ENCODE assay signal across 8 cellular contexts in the genomic region with DNA sequence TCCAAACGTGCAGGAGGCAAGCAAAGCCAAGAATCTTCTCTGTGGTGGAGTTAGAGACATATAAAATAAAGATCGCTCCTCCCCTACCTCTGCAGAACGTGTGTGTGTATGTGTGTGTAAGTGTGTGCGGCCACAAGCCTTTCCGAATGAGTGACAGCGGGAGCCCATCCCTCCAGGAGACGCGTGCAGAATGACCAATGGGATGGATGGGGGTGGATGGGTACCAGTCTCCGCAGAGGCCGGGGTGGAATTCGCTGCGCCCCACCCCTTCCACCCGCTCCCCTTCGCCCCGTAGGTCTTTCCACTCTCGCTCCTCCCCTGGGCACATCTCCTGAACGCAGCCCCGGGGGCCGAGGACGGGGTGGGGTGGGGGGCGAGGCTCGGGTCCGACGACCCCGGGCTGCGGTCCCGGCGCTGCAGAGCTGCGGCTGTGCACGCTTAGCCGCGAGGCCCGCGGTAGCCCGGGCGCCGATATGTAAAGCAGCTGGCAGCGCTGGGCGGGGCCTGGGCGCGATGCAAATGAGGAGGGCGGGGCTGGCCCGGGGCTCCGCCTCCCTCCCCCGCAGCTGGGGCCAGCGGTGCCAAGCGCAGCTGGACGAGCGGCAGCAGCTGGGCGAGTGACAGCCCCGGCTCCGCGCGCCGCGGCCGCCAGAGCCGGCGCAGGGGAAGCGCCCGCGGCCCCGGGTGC. TPM values are rescaled to one million over a fixed set of nuclear protein-coding genes. Genes with fewer than 3 reads are reported as not detected.
DNase-seq lines count a peak whose midpoint lies in the region; ATAC-seq and TF ChIP-seq lines count a peak whose summit lies in the region.

Gene PRKCB, plus strand, starts transcription at position 594 of the 688 bp plus-strand sequence.

- H3K27ac Mint-ChIP-seq in activated naive CD4-positive, alpha-beta T cell treated with anti-CD3 and anti-CD28 coated beads, Interleukin-2, amount 10 ng/mL, durations not matched to agents 7 days and 5 days = peak within 1 kb of the TSS; percentile 82
- no peak within 1 kb of the TSS for H3K27ac Mint-ChIP-seq in type B pancreatic cell

- POLR2A ChIA-PET in SK-N-SH (lab: Yijun Ruan, JAX) = no interaction called here

- H3K27me3 ChIP-seq in SK-N-SH (ENCODE audit: insufficient read depth) = peaks cover 31% of the 10 kb centered on the region
- peaks cover 5 to 74% (median 64%) of the 10 kb centered on the region in 7 donors for H3K27me3 ChIP-seq in heart right ventricle

- H3K4me1 ChIP-seq in SK-N-SH (ENCODE audit: control insufficient read depth in 1 of 2, insufficient read depth in 2 of 2, low read depth in 1 of 2, low read length in 1 of 2) (no peaks in the 10 kb centered on the region), heart right ventricle (peaks cover 0 to 25% (median 6%) of the 10 kb centered on the region in 9 donors)

- H3K9me2 ChIP-seq in SK-N-SH = no peaks in the 10 kb centered on the region

- H3K4me2 ChIP-seq in SK-N-SH = no peak within 1 kb of the TSS

- TF ChIP-seq RAD21 in SK-N-SH (IDR thresholded peaks at IDR 0.05; ENCODE audit: low read length) = no peak

- no peak within 1 kb of the TSS for H3K27ac ChIP-seq in SK-N-SH (ENCODE audit: low read depth in 2 of 2, low read length in 1 of 2)
- H3K27ac ChIP-seq in heart right ventricle = peak within 1 kb of the TSS in 1 of 10 donors; percentile 89

- no peak within 1 kb of the TSS for H3K9ac ChIP-seq in SK-N-SH

- WGBS in SK-N-SH (ENCODE audit: low lambda C conversion rate) = 6% methylated on average over 12 of the region's 63 CpGs
- WGBS in heart right ventricle, 2 donors = 1% methylated on average over 46 to 63 of the region's 63 CpGs

- no peaks in the 10 kb centered on the region for H3K79me2 ChIP-seq in SK-N-SH (ENCODE audit: insufficient read depth)

- peak within 1 kb of the TSS; percentile 93 for H3K4me3 Mint-ChIP-seq in activated naive CD4-positive, alpha-beta T cell treated with anti-CD3 and anti-CD28 coated beads, Interleukin-2, amount 10 ng/mL, durations not matched to agents 7 days and 5 days
- H3K4me3 Mint-ChIP-seq in type B pancreatic cell = peak within 1 kb of the TSS; percentile 90

- H3K4me3 ChIP-seq in SK-N-SH (ENCODE audit: low read depth in 2 of 2, low read length in 1 of 2) = peak within 1 kb of the TSS in 1 of 2 experiments; percentile 14; a peak in 1 of 4 replicates
- H3K4me3 ChIP-seq in heart right ventricle = peak within 1 kb of the TSS in 8 of 10 donors; percentile 33 to 71 (median 45)

- H3K36me3 ChIP-seq in SK-N-SH (replicated peaks in 1 of 2; ENCODE audit: control insufficient read depth in 1 of 2, insufficient read depth in 2 of 2, low read length in 1 of 2) (no peaks in the 10 kb centered on the region), heart right ventricle (no peaks in the 10 kb centered on the region)

- no peak for TF ChIP-seq EP300 in SK-N-SH (IDR thresholded peaks at IDR 0.05; ENCODE audit: borderline replicate concordance in 1 of 2, low read depth in 1 of 2, low read length in 1 of 2)

- H3F3A ChIP-seq in SK-N-SH (replicated peaks; ENCODE audit: insufficient read depth) = no peaks in the 10 kb centered on the region

- DNase-seq in AG20443 (ENCODE audit: low spot score) (peak; percentile 61), SK-N-SH (peak; percentile 96), heart right ventricle (peak; percentile 48 to 77), posterior vena cava (ENCODE audit: low spot score) (peak; percentile 95), type B pancreatic cell (ENCODE audit: extremely low spot score, unreplicated experiment) (peak; percentile 86)
- DNase-seq in activated naive CD4-positive, alpha-beta T cell treated with anti-CD3 and anti-CD28 coated beads, Interleukin-2, amount 10 ng/mL, durations not matched to agents 7 days and 5 days = peak; percentile 93

- H3K4me1 Mint-ChIP-seq in activated naive CD4-positive, alpha-beta T cell treated with anti-CD3 and anti-CD28 coated beads, Interleukin-2, amount 10 ng/mL, durations not matched to agents 7 days and 5 days = peaks cover 65% of the 10 kb centered on the region
- peaks cover 7% of the 10 kb centered on the region for H3K4me1 Mint-ChIP-seq in type B pancreatic cell (ENCODE audit: unreplicated experiment)

- H3K36me3 Mint-ChIP-seq in activated naive CD4-positive, alpha-beta T cell treated with anti-CD3 and anti-CD28 coated beads, Interleukin-2, amount 10 ng/mL, durations not matched to agents 7 days and 5 days = peaks cover 35% of the 10 kb centered on the region
- H3K36me3 Mint-ChIP-seq in type B pancreatic cell = no peaks in the 10 kb centered on the region

- ATAC-seq in GM19025 (IDR thresholded peaks at IDR 0.05; ENCODE audit: low read depth, unreplicated experiment) (peak; percentile 73), HG03280 (IDR thresholded peaks at IDR 0.05; ENCODE audit: unreplicated experiment) (peak; percentile 79), heart right ventricle (peak; percentile 75 to 92 (median 84))

- TF ChIP-seq CTCF in SK-N-SH (IDR thresholded peaks at IDR 0.05) = no peak
- no peak for TF ChIP-seq CTCF in heart right ventricle (IDR thresholded peaks at IDR 0.05)
- no peak for TF ChIP-seq CTCF in type B pancreatic cell (conservative IDR thresholded peaks at IDR 0.05)

- intact Hi-C loops in heart right ventricle (cut with DNase I) = no loop called here
- intact Hi-C loops in posterior vena cava (cut with DNase I) = loop anchor here in 1 of 2 donors (10.0 kb wide), 1 partner anchor 79 kb away; no protein-coding TSS in a partner anchor

- CTCF ChIA-PET in SK-N-SH (lab: Yijun Ruan, JAX) = no interaction called here
- CTCF ChIA-PET in activated naive CD4-positive, alpha-beta T cell treated with anti-CD3 and anti-CD28 coated beads, Interleukin-2, amount 10 ng/mL, durations not matched to agents 7 days and 5 days (lab: Charles Lee) = interaction anchor here (0.9 to 1.0 kb wide), 2 partner anchors 32 to 175 kb away, joined by 3 to 5 read pairs; no protein-coding TSS in a partner anchor

- H2AFZ ChIP-seq in SK-N-SH (ENCODE audit: low read depth) = no peak within 1 kb of the TSS

- peaks cover 9% of the 10 kb centered on the region for H3K9me3 Mint-ChIP-seq in activated naive CD4-positive, alpha-beta T cell treated with anti-CD3 and anti-CD28 coated beads, Interleukin-2, amount 10 ng/mL, durations not matched to agents 7 days and 5 days
- H3K9me3 Mint-ChIP-seq in type B pancreatic cell = no peaks in the 10 kb centered on the region

- H4K20me1 ChIP-seq in SK-N-SH (ENCODE audit: insufficient read depth) = no peaks in the 10 kb centered on the region

- H3K9me3 ChIP-seq in SK-N-SH (no peaks in the 10 kb centered on the region), heart right ventricle (peaks cover 0 to 9% (median under 1%) of the 10 kb centered on the region in 11 donors)

- H3K27me3 Mint-ChIP-seq in activated naive CD4-positive, alpha-beta T cell treated with anti-CD3 and anti-CD28 coated beads, Interleukin-2, amount 10 ng/mL, durations not matched to agents 7 days and 5 days = peaks cover 4% of the 10 kb centered on the region
- H3K27me3 Mint-ChIP-seq in type B pancreatic cell = peaks cover 78% of the 10 kb centered on the region

TF ChIP-seq in SK-N-SH, 30 proteins besides CTCF, POLR2A, EP300 and RAD21:
- TF ChIP-seq TCF12 (IDR thresholded peaks at IDR 0.05) (no peak), USF2 (IDR thresholded peaks at IDR 0.05; ENCODE audit: borderline replicate concordance, low read depth, low read length) (no peak), GABPA (IDR thresholded peaks at IDR 0.05; ENCODE audit: low read depth) (no peak), RFX5 (IDR thresholded peaks at IDR 0.05; ENCODE audit: low read length) (no peak)
- TF ChIP-seq, protein P1, sequence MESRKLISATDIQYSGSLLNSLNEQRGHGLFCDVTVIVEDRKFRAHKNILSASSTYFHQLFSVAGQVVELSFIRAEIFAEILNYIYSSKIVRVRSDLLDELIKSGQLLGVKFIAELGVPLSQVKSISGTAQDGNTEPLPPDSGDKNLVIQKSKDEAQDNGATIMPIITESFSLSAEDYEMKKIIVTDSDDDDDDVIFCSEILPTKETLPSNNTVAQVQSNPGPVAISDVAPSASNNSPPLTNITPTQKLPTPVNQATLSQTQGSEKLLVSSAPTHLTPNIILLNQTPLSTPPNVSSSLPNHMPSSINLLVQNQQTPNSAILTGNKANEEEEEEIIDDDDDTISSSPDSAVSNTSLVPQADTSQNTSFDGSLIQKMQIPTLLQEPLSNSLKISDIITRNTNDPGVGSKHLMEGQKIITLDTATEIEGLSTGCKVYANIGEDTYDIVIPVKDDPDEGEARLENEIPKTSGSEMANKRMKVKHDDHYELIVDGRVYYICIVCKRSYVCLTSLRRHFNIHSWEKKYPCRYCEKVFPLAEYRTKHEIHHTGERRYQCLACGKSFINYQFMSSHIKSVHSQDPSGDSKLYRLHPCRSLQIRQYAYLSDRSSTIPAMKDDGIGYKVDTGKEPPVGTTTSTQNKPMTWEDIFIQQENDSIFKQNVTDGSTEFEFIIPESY (IDR thresholded peaks at IDR 0.05; ENCODE audit: borderline replicate concordance, low read depth) = no peak
TF ChIP-seq in SK-N-SH: peak in this region for 0.

RNA-seq across cellular contexts. Expression of gene PRKCB, which starts in this region (rescaled TPM):
- 0.12 and 0.23 TPM in 2 replicates for polyA plus RNA-seq in SK-N-SH (2012; rRNA removed)
- polyA plus RNA-seq in SK-N-SH (2012; cell fraction: cytosol; rRNA removed) = 0.08 and 0.09 TPM in 2 replicates
- 0.06 and 0.36 TPM in 2 replicates for polyA plus RNA-seq in SK-N-SH (2012; cell fraction: nucleus; rRNA removed)
- total RNA-seq in heart right ventricle = 1 to 10 TPM in 6 of 10 donors, under 1 TPM in 4; 0.55 to 8.8 (median 1.4) TPM
- under 1 TPM; 0.30 to 0.37 TPM for polyA plus RNA-seq in heart right ventricle
- total RNA-seq in posterior vena cava = 10 to 100 TPM; 17.5 to 26.9 TPM
- 0.95 and 10.2 TPM in 2 replicates for total RNA-seq in type B pancreatic cell (ENCODE audit: low replicate concordance)

Comparison
In these comparisons a context has a peak if more than half of its experiments do, and no peak if none do; other contexts are left out.
1. Peak in DNase-seq in SK-N-SH; RNA of the gene not detected or under 1 TPM.